In the genomic region with DNA sequence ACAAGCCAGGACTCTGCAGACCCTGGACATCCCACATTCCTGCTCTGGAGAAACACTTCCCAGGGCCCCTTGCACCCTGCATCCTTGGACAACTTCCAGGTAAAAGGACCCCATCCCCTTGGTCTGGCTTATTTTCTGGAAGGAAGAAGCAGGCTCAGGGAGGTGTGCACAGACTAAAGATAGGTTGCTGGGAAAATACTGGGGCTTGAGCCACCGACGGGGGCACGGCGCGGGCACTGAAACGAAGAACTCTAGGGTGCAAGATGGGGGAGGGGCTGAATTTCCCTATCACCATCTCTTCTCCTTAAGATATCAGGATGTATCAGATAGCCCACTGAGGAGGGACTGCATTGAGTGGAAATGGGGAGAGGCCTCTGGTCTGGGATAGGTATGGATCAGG, we compare ENCODE assay signal across 1 cellular context.
TF ChIP-seq lines count a peak whose summit lies in the region.

No MANE protein-coding gene starts in this region.

TF ChIP-seq in GM23338, 12 proteins besides CTCF, POLR2A, EP300 and RAD21 (continued from another document):
- TF ChIP-seq, protein P1, sequence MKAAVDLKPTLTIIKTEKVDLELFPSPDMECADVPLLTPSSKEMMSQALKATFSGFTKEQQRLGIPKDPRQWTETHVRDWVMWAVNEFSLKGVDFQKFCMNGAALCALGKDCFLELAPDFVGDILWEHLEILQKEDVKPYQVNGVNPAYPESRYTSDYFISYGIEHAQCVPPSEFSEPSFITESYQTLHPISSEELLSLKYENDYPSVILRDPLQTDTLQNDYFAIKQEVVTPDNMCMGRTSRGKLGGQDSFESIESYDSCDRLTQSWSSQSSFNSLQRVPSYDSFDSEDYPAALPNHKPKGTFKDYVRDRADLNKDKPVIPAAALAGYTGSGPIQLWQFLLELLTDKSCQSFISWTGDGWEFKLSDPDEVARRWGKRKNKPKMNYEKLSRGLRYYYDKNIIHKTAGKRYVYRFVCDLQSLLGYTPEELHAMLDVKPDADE (IDR thresholded peaks at IDR 0.05) = no peak
- TF ChIP-seq STAT1 (IDR thresholded peaks at IDR 0.05; ENCODE audit: unreplicated experiment) (no peak), EZH2phosphoT487 (IDR thresholded peaks at IDR 0.05; ENCODE audit: unreplicated experiment) (no peak)
